In the genomic region with DNA sequence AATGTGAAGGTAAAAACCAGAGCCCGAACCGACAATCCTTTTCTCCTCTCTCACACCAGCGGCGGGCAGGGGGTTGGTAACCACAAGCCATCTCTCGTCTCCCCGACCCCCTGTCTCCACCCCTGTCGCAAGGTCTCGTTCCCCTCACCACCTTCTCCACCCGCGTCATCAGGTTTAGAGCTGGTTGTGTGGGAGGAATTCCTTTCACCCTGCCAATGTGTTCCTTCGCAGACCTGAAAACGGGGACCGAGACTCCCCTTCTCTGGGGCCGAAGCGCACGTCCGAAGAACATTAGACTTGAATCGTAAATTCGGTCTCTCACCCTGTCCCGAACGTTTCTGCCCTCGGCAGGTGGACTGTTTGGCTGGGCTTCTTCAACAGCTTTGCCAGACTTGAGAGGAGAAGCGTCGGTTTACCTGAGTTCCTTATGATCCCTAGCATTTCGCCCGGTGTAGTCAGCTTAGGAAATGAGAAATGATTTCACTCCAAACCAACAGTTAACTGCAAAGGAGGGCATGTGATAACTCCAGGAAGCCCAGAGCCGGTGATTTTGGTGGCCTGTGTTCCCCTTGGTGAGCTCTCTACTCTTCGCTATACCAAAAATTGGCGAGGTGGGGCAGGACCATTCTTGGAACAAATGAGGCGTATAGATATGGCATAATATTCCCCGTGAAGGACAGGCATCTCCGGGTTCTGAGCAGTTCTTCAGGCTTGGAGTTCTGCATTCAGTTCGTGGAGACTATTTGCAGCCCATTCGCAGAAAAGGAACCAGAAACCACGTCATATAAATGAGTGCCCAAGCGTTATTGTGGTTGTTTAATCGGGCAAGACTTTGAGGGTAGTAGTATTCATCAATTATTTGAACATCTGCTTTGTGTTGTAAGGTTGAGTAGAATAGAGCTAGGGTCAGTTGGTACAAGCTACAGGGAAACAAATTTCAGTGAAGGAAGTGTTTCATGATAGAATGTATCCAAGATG, we compare ENCODE assay signal across 8 cellular contexts. TPM values are rescaled to one million over a fixed set of nuclear protein-coding genes. Genes with fewer than 3 reads are reported as not detected.
A peak's percentile ranks its signal among the peaks of the same experiment; 100 is the strongest.
DNase-seq lines count a peak whose midpoint lies in the region; ATAC-seq, FAIRE-seq and TF ChIP-seq lines count a peak whose summit lies in the region.

No MANE protein-coding gene starts in this region.

- H2BK120ac ChIP-seq in H1 (replicated peaks; ENCODE audit: low read depth, low read length) (no peak overlapping the region), mesendoderm (ENCODE audit: low read depth, low read length) (no peak overlapping the region)

- TF ChIP-seq RAD21 in H1 (IDR thresholded peaks at IDR 0.05 in 1 of 2, conservative IDR thresholded peaks at IDR 0.05 in 1 of 2; ENCODE audit: low read depth in 2 of 2, low read length in 2 of 2): no peak

- no peaks in the 10 kb centered on the region for H3K79me2 ChIP-seq in H1 (ENCODE audit: control insufficient read depth in 1 of 2, insufficient read depth in 2 of 2, low read length in 2 of 2)
- no peaks in the 10 kb centered on the region for H3K79me2 ChIP-seq in mesendoderm (ENCODE audit: control insufficient read depth, insufficient read depth, low read length)

- H3K79me1 ChIP-seq in H1 (ENCODE audit: low read depth, low read length) (no peaks in the 10 kb centered on the region), mesendoderm (ENCODE audit: low read length) (no peaks in the 10 kb centered on the region)

- peak; percentile 9 for ATAC-seq in GM21529 (IDR thresholded peaks at IDR 0.05; ENCODE audit: unreplicated experiment)
- peak; percentile 50 for ATAC-seq in stimulated activated memory B cell treated with anti-CD40 and anti-IgM and Interleukin-4, amounts not matched to agents 10 μg/mL and 1 μg/mL and 100 μg/mL, for 72 hours

- TF ChIP-seq EP300 in H1 (IDR thresholded peaks at IDR 0.05; ENCODE audit: borderline replicate concordance in 1 of 2, low read depth in 2 of 2, low read length in 2 of 2): no peak

- H2BK5ac ChIP-seq in H1 (ENCODE audit: low read depth, low read length) (peak overlapping the region; percentile 40; the same call in 1 of the 2 replicates), mesendoderm (ENCODE audit: low read length) (no peak overlapping the region)

- H3K4ac ChIP-seq in H1 (replicated peaks; ENCODE audit: insufficient read length, low read depth, low read length): no peak overlapping the region
- no peak overlapping the region for H3K4ac ChIP-seq in mesendoderm (ENCODE audit: low read depth, low read length)

- H3K23ac ChIP-seq in H1 (ENCODE audit: insufficient read length): no peak overlapping the region
- H3K23ac ChIP-seq in mesendoderm (ENCODE audit: low read length): peak overlapping the region; percentile 76

- H3K18ac ChIP-seq in H1 (ENCODE audit: extremely low read depth, low read length) (peak overlapping the region; percentile 24; the same call in 1 of the 2 replicates), mesendoderm (ENCODE audit: low read length) (no peak overlapping the region)

- peak overlapping the region; percentile 35; the same call in 1 of the 2 replicates for H2BK12ac ChIP-seq in H1 (ENCODE audit: low read depth, low read length)

- peak overlapping the region; percentile 99 for H3K4me3 Mint-ChIP-seq in stimulated activated memory B cell treated with anti-CD40 and anti-IgM and Interleukin-4, amounts not matched to agents 10 μg/mL and 1 μg/mL and 100 μg/mL, for 72 hours

- H3K4me1 ChIP-seq in ES-I3 (ENCODE audit: insufficient read depth, low read length) (no peaks in the 10 kb centered on the region; the same call in 1 of the 2 replicates), H1 (replicated peaks in 1 of 4; ENCODE audit: control insufficient read depth in 3 of 4, insufficient read depth in 4 of 4, low read length in 3 of 4) (no peaks in the 10 kb centered on the region; a peak in 3 of 7 replicates), mesendoderm (ENCODE audit: control insufficient read depth, low read depth, low read length) (no peaks in the 10 kb centered on the region)

- H4K91ac ChIP-seq in H1 (replicated peaks; ENCODE audit: insufficient read length, low read length): no peak overlapping the region

- no peaks in the 10 kb centered on the region for H3K9me3 Mint-ChIP-seq in stimulated activated memory B cell treated with anti-CD40 and anti-IgM and Interleukin-4, amounts not matched to agents 10 μg/mL and 1 μg/mL and 100 μg/mL, for 72 hours

- H2AK5ac ChIP-seq in H1 (ENCODE audit: low read depth, low read length): no peak overlapping the region
- no peak overlapping the region for H2AK5ac ChIP-seq in mesendoderm (ENCODE audit: low read length)

- H3K56ac ChIP-seq in H1 (replicated peaks; ENCODE audit: insufficient read length, low read depth, low read length) (no peak overlapping the region), mesendoderm (ENCODE audit: low read length) (peak overlapping the region; percentile 88)

- H3K14ac ChIP-seq in H1 (ENCODE audit: insufficient read length): no peak overlapping the region

- WGBS in H1 (ENCODE audit: extremely low coverage in 1 of 2, insufficient coverage in 1 of 2, insufficient read length in 1 of 2, insufficient replicate concordance in 2 of 2, low coverage in 1 of 2, low lambda C conversion rate in 2 of 2, missing lambda C conversion rate in 1 of 2), 2 experiments: 16% methylated on average over 37 of the region's 37 CpGs; no CpG with 5 or more reads in 1 of the 2 experiments
- WGBS in mesendoderm (ENCODE audit: extremely low coverage, insufficient coverage, low lambda C conversion rate): no CpG with 5 or more reads among the region's 37 CpGs

- H3K27me3 ChIP-seq in H1 (replicated peaks in 1 of 4; ENCODE audit: control insufficient read depth in 3 of 4, extremely low read depth in 1 of 4, insufficient read depth in 3 of 4, low read length in 3 of 4): no peaks in the 10 kb centered on the region; a peak in 1 of 7 replicates
- H3K27me3 ChIP-seq in mesendoderm (ENCODE audit: insufficient read depth, low read length, poor library complexity): no peaks in the 10 kb centered on the region

- no peaks in the 10 kb centered on the region for H4K20me1 ChIP-seq in H1 (replicated peaks in 1 of 2; ENCODE audit: control insufficient read depth in 1 of 2, insufficient read depth in 2 of 2, low read length in 2 of 2)

- H3K36me3 ChIP-seq in ES-I3 (ENCODE audit: insufficient read depth, low read length) (no peaks in the 10 kb centered on the region), H1 (ENCODE audit: control insufficient read depth in 2 of 4, insufficient read depth in 4 of 4, low read length in 3 of 4) (peaks cover 0 to 7% (median 2%) of the 10 kb centered on the region in 4 experiments; a peak in 2 of 8 replicates), mesendoderm (ENCODE audit: control insufficient read depth, insufficient read depth, low read length) (no peaks in the 10 kb centered on the region)

- no peaks in the 10 kb centered on the region for H3K9me3 ChIP-seq in ES-I3 (ENCODE audit: control insufficient read depth, insufficient read depth, low read length)
- no peaks in the 10 kb centered on the region for H3K9me3 ChIP-seq in H1 (ENCODE audit: insufficient read depth in 2 of 2, low read depth in 1 of 2, low read length in 1 of 2)

- DNase-seq in KBM-7: peak; percentile 45
- peak; percentile 43 for DNase-seq in activated CD4-positive, alpha-beta T cell treated with anti-CD3 and anti-CD28 coated beads for 48 hours
- DNase-seq in H1 (ENCODE audit: low read depth in 1 of 2, low spot score in 2 of 2): no peak
- peak; percentile 35 for DNase-seq in mesendoderm
- DNase-seq in 8988T: no peak

- H3K27me3 Mint-ChIP-seq in stimulated activated memory B cell treated with anti-CD40 and anti-IgM and Interleukin-4, amounts not matched to agents 10 μg/mL and 1 μg/mL and 100 μg/mL, for 72 hours: no peaks in the 10 kb centered on the region

- H3K4me1 Mint-ChIP-seq in stimulated activated memory B cell treated with anti-CD40 and anti-IgM and Interleukin-4, amounts not matched to agents 10 μg/mL and 1 μg/mL and 100 μg/mL, for 72 hours: peaks cover 16% of the 10 kb centered on the region

- no peaks in the 10 kb centered on the region for H3K36me3 Mint-ChIP-seq in stimulated activated memory B cell treated with anti-CD40 and anti-IgM and Interleukin-4, amounts not matched to agents 10 μg/mL and 1 μg/mL and 100 μg/mL, for 72 hours

- no peak for FAIRE-seq in H1 (lab: Jason Lieb, UNC)

- H3K4me3 ChIP-seq in H1 (ENCODE audit: extremely low read depth in 1 of 4, insufficient read depth in 2 of 4, low read depth in 3 of 4, low read length in 4 of 4) (peak overlapping the region; percentile 72 to 90 (median 80)), mesendoderm (ENCODE audit: low read length) (peak overlapping the region; percentile 87)

- H3K23me2 ChIP-seq in H1 (ENCODE audit: low read depth, low read length): peaks cover 8% of the 10 kb centered on the region

- H3K9ac ChIP-seq in ES-I3 (ENCODE audit: low read depth, low read length): peak overlapping the region; percentile 71
- H3K9ac ChIP-seq in H1 (replicated peaks in 1 of 4; ENCODE audit: extremely low read depth in 1 of 4, low read depth in 3 of 4, low read length in 3 of 4): peak overlapping the region; percentile 57 to 65 (median 62)
- peak overlapping the region; percentile 81 for H3K9ac ChIP-seq in mesendoderm (ENCODE audit: low read length)

- POLR2A ChIA-PET in H1 (lab: Charles Lee; ENCODE audit: partially characterized antibody): interaction anchor here (0.6 to 1.0 kb wide), 6 partner anchors 74 to 239 kb away, joined by 3 to 4 read pairs (median 4); no protein-coding TSS in a partner anchor

- H3K4me2 ChIP-seq in H1 (ENCODE audit: insufficient read depth in 1 of 2, low read depth in 2 of 2, low read length in 2 of 2): peak overlapping the region; percentile 86 to 87
- peak overlapping the region; percentile 92 for H3K4me2 ChIP-seq in mesendoderm (ENCODE audit: low read length)

- H4K8ac ChIP-seq in H1 (ENCODE audit: extremely low read depth, insufficient read depth, low read length) (no peak overlapping the region), mesendoderm (ENCODE audit: low read depth, low read length) (no peak overlapping the region)

- H2BK15ac ChIP-seq in H1 (ENCODE audit: low read length) (0 out of 2 replicates have a peak overlapping the region, but pooled peaks have one; percentile 29), mesendoderm (replicated peaks; ENCODE audit: low read depth) (no peak overlapping the region)

- H2AFZ ChIP-seq in H1 (ENCODE audit: low read length): peak overlapping the region; percentile 76

- H3K27ac Mint-ChIP-seq in stimulated activated memory B cell treated with anti-CD40 and anti-IgM and Interleukin-4, amounts not matched to agents 10 μg/mL and 1 μg/mL and 100 μg/mL, for 72 hours: peak overlapping the region; percentile 99

- H3K27ac ChIP-seq in H1 (ENCODE audit: low read depth, low read length): no peak overlapping the region
- H3K27ac ChIP-seq in mesendoderm (ENCODE audit: low read depth, low read length): no peak overlapping the region

- no peak for TF ChIP-seq CTCF in H1 (IDR thresholded peaks at IDR 0.05; ENCODE audit: control extremely low read depth in 1 of 3, insufficient read depth in 1 of 3, low read depth in 1 of 3, low read length in 3 of 3)

- CTCF ChIA-PET in H1 (lab: Charles Lee; ENCODE audit: partially characterized antibody): interaction anchor here (1.0 to 1.4 kb wide), 3 partner anchors 8 to 124 kb away, joined by 3 to 7 read pairs (median 4); no protein-coding TSS in a partner anchor

- in situ Hi-C loops in KBM-7 (cut with MboI; ENCODE audit: low pct_unique_long_range_greater_than_20kb, low sequenced_read_pairs): no loop called here

- H4K5ac ChIP-seq in H1 (ENCODE audit: insufficient read length, low read depth, low read length) (no peak overlapping the region), mesendoderm (ENCODE audit: low read length) (no peak overlapping the region)

- no peak for TF ChIP-seq POLR2A in H1 (IDR thresholded peaks at IDR 0.05; ENCODE audit: control extremely low read depth in 1 of 2, low read depth in 2 of 2, low read length in 2 of 2)

- no peak overlapping the region for H2BK20ac ChIP-seq in H1 (ENCODE audit: low read length)

RNA-seq across cellular contexts. Expression of gene CFAP36, which starts 0.7 kb away (rescaled TPM):
- 18.7 and 19.9 TPM in 2 replicates for total RNA-seq in H1 (2021; fragmentation: NEBNext Ultra II Directional; extraction: Animal tissue kit (Norgen Biotek cat#: 25700))
- 3.2 and 4.4 TPM in 2 replicates for polyA plus RNA-seq in H1 (2011; rRNA removed)
- 9.9 TPM for polyA plus RNA-seq in H1 (2011; cell fraction: cytosol; rRNA removed)
- 5.2 TPM for polyA plus RNA-seq in H1 (2011; cell fraction: nucleus; rRNA removed)
- 15.8 to 25.2 TPM (median 18.3 TPM) in 4 replicates for polyA plus RNA-seq in H1 (2012, experiment 1 of 2)
- 2.6 TPM for polyA plus RNA-seq in H1 (2012, experiment 2 of 2)
- polyA plus RNA-seq in H1 (2013, experiment 1 of 2): 21.9 TPM
- 23.3 TPM for polyA plus RNA-seq in H1 (2013, experiment 2 of 2)
- polyA minus RNA-seq in H1 (2011; rRNA and poly(A)+ RNA removed): 3.2 and 4.4 TPM in 2 replicates
- 4.4 TPM for polyA minus RNA-seq in H1 (2011; cell fraction: cytosol; rRNA and poly(A)+ RNA removed)
- polyA minus RNA-seq in H1 (2011; cell fraction: nucleus; rRNA and poly(A)+ RNA removed): 5.2 TPM
- 15.9 TPM for polyA plus RNA-seq in mesendoderm (2013, experiment 1 of 2)
- polyA plus RNA-seq in mesendoderm (2013, experiment 2 of 2): 18.0 TPM

Comparison
In these comparisons a context has a peak if more than half of its experiments do, and no peak if none do; other contexts are left out.
1. DNase-seq: peak in KBM-7 (single experiment), activated CD4-positive, alpha-beta T cell treated with anti-CD3 and anti-CD28 coated beads for 48 hours (single experiment) and mesendoderm (single experiment); none in H1 (0 of 2) and 8988T (single experiment).
2. Peak in every context shown above with its lines, with median percentiles within 50 percentile points of each other: H3K9ac ChIP-seq.